Comparison of ENCODE assay signal across 1 cellular context in the genomic region with DNA sequence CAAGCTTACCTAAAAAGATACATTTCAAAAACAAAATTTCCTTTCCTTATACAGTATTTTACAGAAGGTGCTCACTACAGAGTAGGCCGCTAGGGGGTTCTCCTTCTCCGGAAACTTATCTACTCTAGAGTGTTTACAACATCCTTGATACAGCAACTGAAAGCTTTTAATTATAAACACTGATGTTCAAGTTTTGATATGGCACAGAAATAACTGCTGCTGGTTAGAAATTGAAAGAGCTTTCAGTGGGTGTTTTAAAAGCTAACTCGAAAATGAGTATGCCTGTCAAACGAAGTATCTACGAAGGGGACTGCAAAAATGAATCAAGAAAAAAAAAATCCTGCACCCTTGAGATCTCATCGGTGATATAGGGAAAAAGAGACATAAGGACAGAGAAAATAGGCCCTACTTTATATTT.
TF ChIP-seq lines count a peak whose summit lies in the region.

No MANE protein-coding gene starts in this region.

TF ChIP-seq in K562, 482 proteins besides CTCF, POLR2A, EP300 and RAD21 (continues in another document):
- TF ChIP-seq ZNF830 (CRISPR knock-in tag; IDR thresholded peaks at IDR 0.05) = no peak
- TF ChIP-seq, protein P1, sequence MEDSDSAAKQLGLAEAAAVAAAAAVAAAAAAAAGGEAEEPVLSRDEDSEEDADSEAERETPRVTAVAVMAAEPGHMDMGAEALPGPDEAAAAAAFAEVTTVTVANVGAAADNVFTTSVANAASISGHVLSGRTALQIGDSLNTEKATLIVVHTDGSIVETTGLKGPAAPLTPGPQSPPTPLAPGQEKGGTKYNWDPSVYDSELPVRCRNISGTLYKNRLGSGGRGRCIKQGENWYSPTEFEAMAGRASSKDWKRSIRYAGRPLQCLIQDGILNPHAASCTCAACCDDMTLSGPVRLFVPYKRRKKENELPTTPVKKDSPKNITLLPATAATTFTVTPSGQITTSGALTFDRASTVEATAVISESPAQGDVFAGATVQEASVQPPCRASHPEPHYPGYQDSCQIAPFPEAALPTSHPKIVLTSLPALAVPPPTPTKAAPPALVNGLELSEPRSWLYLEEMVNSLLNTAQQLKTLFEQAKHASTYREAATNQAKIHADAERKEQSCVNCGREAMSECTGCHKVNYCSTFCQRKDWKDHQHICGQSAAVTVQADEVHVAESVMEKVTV (CRISPR knock-in tag; IDR thresholded peaks at IDR 0.05) = peak; percentile 80
- TF ChIP-seq ZEB2 (IDR thresholded peaks at IDR 0.05) = 0 out of 2 replicates have a peak, but pooled peaks have one; percentile 27
- 0 out of 2 replicates have a peak, but pooled peaks have one; percentile 58 for TF ChIP-seq HEY1 (CRISPR knock-in tag; IDR thresholded peaks at IDR 0.05; ENCODE audit: borderline replicate concordance)
- TF ChIP-seq, protein P2, sequence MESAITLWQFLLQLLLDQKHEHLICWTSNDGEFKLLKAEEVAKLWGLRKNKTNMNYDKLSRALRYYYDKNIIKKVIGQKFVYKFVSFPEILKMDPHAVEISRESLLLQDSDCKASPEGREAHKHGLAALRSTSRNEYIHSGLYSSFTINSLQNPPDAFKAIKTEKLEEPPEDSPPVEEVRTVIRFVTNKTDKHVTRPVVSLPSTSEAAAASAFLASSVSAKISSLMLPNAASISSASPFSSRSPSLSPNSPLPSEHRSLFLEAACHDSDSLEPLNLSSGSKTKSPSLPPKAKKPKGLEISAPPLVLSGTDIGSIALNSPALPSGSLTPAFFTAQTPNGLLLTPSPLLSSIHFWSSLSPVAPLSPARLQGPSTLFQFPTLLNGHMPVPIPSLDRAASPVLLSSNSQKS (CRISPR knock-in tag; IDR thresholded peaks at IDR 0.05) = peak; percentile 52; the same call in 1 of the 2 replicates
- TF ChIP-seq, protein P3, sequence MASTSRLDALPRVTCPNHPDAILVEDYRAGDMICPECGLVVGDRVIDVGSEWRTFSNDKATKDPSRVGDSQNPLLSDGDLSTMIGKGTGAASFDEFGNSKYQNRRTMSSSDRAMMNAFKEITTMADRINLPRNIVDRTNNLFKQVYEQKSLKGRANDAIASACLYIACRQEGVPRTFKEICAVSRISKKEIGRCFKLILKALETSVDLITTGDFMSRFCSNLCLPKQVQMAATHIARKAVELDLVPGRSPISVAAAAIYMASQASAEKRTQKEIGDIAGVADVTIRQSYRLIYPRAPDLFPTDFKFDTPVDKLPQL (IDR thresholded peaks at IDR 0.05; ENCODE audit: extremely low read depth, insufficient read length) = no peak
- TF ChIP-seq RCOR1 (IDR thresholded peaks at IDR 0.05; ENCODE audit: borderline replicate concordance in 1 of 2, low read depth in 2 of 2, low read length in 2 of 2) = peak in 1 of 2 experiments; percentile 53; a peak in 1 of 4 replicates
- no peak for TF ChIP-seq CBFB (CRISPR knock-in tag; IDR thresholded peaks at IDR 0.05)
- no peak for TF ChIP-seq CHD4 (IDR thresholded peaks at IDR 0.05; ENCODE audit: insufficient read depth, insufficient replicate concordance, low read depth, low read length, poor library complexity, severe bottlenecking)
- TF ChIP-seq ELF4 (CRISPR knock-in tag; IDR thresholded peaks at IDR 0.05) = 0 out of 2 replicates have a peak, but pooled peaks have one; percentile 44
- TF ChIP-seq, protein P4, sequence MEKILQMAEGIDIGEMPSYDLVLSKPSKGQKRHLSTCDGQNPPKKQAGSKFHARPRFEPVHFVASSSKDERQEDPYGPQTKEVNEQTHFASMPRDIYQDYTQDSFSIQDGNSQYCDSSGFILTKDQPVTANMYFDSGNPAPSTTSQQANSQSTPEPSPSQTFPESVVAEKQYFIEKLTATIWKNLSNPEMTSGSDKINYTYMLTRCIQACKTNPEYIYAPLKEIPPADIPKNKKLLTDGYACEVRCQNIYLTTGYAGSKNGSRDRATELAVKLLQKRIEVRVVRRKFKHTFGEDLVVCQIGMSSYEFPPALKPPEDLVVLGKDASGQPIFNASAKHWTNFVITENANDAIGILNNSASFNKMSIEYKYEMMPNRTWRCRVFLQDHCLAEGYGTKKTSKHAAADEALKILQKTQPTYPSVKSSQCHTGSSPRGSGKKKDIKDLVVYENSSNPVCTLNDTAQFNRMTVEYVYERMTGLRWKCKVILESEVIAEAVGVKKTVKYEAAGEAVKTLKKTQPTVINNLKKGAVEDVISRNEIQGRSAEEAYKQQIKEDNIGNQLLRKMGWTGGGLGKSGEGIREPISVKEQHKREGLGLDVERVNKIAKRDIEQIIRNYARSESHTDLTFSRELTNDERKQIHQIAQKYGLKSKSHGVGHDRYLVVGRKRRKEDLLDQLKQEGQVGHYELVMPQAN (IDR thresholded peaks at IDR 0.05; ENCODE audit: borderline replicate concordance) = no peak; the same call in 1 of the 2 replicates
- peak; percentile 51; the same call in 1 of the 2 replicates for TF ChIP-seq CC2D1A (IDR thresholded peaks at IDR 0.05)
- no peak for TF ChIP-seq MEF2A (IDR thresholded peaks at IDR 0.05; ENCODE audit: control insufficient read depth, low read depth, low read length)
- TF ChIP-seq ELF1 (tag; IDR thresholded peaks at IDR 0.05) = peak; percentile 42; the same call in 1 of the 2 replicates
- peak; percentile 55; the same call in 1 of the 2 replicates for TF ChIP-seq NCOA1 (IDR thresholded peaks at IDR 0.05; ENCODE audit: low read depth)
- TF ChIP-seq XRCC3 (IDR thresholded peaks at IDR 0.05) = no peak
- TF ChIP-seq NFATC3 (IDR thresholded peaks at IDR 0.05) = 0 out of 2 replicates have a peak, but pooled peaks have one; percentile 18
- TF ChIP-seq SP1 (CRISPR knock-in tag; IDR thresholded peaks at IDR 0.05) = no peak
- no peak for TF ChIP-seq CBX1 (IDR thresholded peaks at IDR 0.05; ENCODE audit: low read depth)
- TF ChIP-seq, protein P5, sequence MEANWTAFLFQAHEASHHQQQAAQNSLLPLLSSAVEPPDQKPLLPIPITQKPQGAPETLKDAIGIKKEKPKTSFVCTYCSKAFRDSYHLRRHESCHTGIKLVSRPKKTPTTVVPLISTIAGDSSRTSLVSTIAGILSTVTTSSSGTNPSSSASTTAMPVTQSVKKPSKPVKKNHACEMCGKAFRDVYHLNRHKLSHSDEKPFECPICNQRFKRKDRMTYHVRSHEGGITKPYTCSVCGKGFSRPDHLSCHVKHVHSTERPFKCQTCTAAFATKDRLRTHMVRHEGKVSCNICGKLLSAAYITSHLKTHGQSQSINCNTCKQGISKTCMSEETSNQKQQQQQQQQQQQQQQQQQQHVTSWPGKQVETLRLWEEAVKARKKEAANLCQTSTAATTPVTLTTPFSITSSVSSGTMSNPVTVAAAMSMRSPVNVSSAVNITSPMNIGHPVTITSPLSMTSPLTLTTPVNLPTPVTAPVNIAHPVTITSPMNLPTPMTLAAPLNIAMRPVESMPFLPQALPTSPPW (CRISPR knock-in tag; IDR thresholded peaks at IDR 0.05) = no peak
- no peak for TF ChIP-seq TEAD1 (CRISPR knock-in tag; IDR thresholded peaks at IDR 0.05)
- TF ChIP-seq MCM3 (IDR thresholded peaks at IDR 0.05) = no peak
- TF ChIP-seq NFYB (IDR thresholded peaks at IDR 0.05; ENCODE audit: extremely low read depth, insufficient read length) = no peak
- TF ChIP-seq LARP7 (IDR thresholded peaks at IDR 0.05) = 0 out of 2 replicates have a peak, but pooled peaks have one; percentile 51
- no peak for TF ChIP-seq ZNF224 (CRISPR knock-in tag; IDR thresholded peaks at IDR 0.05)
- TF ChIP-seq, protein P6, sequence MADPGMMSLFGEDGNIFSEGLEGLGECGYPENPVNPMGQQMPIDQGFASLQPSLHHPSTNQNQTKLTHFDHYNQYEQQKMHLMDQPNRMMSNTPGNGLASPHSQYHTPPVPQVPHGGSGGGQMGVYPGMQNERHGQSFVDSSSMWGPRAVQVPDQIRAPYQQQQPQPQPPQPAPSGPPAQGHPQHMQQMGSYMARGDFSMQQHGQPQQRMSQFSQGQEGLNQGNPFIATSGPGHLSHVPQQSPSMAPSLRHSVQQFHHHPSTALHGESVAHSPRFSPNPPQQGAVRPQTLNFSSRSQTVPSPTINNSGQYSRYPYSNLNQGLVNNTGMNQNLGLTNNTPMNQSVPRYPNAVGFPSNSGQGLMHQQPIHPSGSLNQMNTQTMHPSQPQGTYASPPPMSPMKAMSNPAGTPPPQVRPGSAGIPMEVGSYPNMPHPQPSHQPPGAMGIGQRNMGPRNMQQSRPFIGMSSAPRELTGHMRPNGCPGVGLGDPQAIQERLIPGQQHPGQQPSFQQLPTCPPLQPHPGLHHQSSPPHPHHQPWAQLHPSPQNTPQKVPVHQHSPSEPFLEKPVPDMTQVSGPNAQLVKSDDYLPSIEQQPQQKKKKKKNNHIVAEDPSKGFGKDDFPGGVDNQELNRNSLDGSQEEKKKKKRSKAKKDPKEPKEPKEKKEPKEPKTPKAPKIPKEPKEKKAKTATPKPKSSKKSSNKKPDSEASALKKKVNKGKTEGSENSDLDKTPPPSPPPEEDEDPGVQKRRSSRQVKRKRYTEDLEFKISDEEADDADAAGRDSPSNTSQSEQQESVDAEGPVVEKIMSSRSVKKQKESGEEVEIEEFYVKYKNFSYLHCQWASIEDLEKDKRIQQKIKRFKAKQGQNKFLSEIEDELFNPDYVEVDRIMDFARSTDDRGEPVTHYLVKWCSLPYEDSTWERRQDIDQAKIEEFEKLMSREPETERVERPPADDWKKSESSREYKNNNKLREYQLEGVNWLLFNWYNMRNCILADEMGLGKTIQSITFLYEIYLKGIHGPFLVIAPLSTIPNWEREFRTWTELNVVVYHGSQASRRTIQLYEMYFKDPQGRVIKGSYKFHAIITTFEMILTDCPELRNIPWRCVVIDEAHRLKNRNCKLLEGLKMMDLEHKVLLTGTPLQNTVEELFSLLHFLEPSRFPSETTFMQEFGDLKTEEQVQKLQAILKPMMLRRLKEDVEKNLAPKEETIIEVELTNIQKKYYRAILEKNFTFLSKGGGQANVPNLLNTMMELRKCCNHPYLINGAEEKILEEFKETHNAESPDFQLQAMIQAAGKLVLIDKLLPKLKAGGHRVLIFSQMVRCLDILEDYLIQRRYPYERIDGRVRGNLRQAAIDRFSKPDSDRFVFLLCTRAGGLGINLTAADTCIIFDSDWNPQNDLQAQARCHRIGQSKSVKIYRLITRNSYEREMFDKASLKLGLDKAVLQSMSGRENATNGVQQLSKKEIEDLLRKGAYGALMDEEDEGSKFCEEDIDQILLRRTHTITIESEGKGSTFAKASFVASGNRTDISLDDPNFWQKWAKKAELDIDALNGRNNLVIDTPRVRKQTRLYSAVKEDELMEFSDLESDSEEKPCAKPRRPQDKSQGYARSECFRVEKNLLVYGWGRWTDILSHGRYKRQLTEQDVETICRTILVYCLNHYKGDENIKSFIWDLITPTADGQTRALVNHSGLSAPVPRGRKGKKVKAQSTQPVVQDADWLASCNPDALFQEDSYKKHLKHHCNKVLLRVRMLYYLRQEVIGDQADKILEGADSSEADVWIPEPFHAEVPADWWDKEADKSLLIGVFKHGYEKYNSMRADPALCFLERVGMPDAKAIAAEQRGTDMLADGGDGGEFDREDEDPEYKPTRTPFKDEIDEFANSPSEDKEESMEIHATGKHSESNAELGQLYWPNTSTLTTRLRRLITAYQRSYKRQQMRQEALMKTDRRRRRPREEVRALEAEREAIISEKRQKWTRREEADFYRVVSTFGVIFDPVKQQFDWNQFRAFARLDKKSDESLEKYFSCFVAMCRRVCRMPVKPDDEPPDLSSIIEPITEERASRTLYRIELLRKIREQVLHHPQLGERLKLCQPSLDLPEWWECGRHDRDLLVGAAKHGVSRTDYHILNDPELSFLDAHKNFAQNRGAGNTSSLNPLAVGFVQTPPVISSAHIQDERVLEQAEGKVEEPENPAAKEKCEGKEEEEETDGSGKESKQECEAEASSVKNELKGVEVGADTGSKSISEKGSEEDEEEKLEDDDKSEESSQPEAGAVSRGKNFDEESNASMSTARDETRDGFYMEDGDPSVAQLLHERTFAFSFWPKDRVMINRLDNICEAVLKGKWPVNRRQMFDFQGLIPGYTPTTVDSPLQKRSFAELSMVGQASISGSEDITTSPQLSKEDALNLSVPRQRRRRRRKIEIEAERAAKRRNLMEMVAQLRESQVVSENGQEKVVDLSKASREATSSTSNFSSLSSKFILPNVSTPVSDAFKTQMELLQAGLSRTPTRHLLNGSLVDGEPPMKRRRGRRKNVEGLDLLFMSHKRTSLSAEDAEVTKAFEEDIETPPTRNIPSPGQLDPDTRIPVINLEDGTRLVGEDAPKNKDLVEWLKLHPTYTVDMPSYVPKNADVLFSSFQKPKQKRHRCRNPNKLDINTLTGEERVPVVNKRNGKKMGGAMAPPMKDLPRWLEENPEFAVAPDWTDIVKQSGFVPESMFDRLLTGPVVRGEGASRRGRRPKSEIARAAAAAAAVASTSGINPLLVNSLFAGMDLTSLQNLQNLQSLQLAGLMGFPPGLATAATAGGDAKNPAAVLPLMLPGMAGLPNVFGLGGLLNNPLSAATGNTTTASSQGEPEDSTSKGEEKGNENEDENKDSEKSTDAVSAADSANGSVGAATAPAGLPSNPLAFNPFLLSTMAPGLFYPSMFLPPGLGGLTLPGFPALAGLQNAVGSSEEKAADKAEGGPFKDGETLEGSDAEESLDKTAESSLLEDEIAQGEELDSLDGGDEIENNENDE (IDR thresholded peaks at IDR 0.05; ENCODE audit: low read depth, low read length) = no peak
- TF ChIP-seq LCOR (CRISPR knock-in tag; IDR thresholded peaks at IDR 0.05) = peak; percentile 57; the same call in 1 of the 2 replicates
- no peak for TF ChIP-seq ZNF347 (CRISPR knock-in tag; IDR thresholded peaks at IDR 0.05; ENCODE audit: low read depth)
- no peak for TF ChIP-seq TAF1 (IDR thresholded peaks at IDR 0.05; ENCODE audit: control insufficient read depth, extremely low read depth, insufficient read depth, low read length, severe bottlenecking)
- no peak for TF ChIP-seq ZNF778 (CRISPR knock-in tag; IDR thresholded peaks at IDR 0.05)
- TF ChIP-seq, protein P7, sequence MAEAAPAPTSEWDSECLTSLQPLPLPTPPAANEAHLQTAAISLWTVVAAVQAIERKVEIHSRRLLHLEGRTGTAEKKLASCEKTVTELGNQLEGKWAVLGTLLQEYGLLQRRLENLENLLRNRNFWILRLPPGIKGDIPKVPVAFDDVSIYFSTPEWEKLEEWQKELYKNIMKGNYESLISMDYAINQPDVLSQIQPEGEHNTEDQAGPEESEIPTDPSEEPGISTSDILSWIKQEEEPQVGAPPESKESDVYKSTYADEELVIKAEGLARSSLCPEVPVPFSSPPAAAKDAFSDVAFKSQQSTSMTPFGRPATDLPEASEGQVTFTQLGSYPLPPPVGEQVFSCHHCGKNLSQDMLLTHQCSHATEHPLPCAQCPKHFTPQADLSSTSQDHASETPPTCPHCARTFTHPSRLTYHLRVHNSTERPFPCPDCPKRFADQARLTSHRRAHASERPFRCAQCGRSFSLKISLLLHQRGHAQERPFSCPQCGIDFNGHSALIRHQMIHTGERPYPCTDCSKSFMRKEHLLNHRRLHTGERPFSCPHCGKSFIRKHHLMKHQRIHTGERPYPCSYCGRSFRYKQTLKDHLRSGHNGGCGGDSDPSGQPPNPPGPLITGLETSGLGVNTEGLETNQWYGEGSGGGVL (CRISPR knock-in tag; IDR thresholded peaks at IDR 0.05) = no peak
- TF ChIP-seq ZNF431 (CRISPR knock-in tag; IDR thresholded peaks at IDR 0.05) = no peak
- TF ChIP-seq, protein P8, sequence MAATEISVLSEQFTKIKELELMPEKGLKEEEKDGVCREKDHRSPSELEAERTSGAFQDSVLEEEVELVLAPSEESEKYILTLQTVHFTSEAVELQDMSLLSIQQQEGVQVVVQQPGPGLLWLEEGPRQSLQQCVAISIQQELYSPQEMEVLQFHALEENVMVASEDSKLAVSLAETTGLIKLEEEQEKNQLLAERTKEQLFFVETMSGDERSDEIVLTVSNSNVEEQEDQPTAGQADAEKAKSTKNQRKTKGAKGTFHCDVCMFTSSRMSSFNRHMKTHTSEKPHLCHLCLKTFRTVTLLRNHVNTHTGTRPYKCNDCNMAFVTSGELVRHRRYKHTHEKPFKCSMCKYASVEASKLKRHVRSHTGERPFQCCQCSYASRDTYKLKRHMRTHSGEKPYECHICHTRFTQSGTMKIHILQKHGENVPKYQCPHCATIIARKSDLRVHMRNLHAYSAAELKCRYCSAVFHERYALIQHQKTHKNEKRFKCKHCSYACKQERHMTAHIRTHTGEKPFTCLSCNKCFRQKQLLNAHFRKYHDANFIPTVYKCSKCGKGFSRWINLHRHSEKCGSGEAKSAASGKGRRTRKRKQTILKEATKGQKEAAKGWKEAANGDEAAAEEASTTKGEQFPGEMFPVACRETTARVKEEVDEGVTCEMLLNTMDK (IDR thresholded peaks at IDR 0.05; ENCODE audit: borderline replicate concordance, insufficient read depth, low read depth, low read length, poor library complexity, severe bottlenecking) = peak; percentile 72
- no peak for TF ChIP-seq ZNF217 (CRISPR knock-in tag; IDR thresholded peaks at IDR 0.05)
